ENCODE assay signal across 20 cellular contexts in genomic region chr13:51282322-51282721, GRCh38. TPM values are rescaled to one million over a fixed set of nuclear protein-coding genes. Genes with fewer than 3 reads are reported as not detected.
"Had no signal": no experiment of that assay in that cellular context is flagged by ENCODE, and none has a peak within 500 bp of the region (broad histone marks: within the 10 kb centered on the region; RNA-seq: fewer than 3 reads in every experiment).

No MANE protein-coding gene starts in this region.

- H3K27ac ChIP-seq: coronary artery, esophagus squamous epithelium, ovary, suprapubic skin had no signal

- H3K4me3 ChIP-seq: coronary artery, esophagus squamous epithelium, ovary, suprapubic skin had no signal

- H3K27me3 ChIP-seq: esophagus squamous epithelium, ovary, suprapubic skin had no signal

- H3K9me3 ChIP-seq: esophagus squamous epithelium, ovary, suprapubic skin had no signal

- H3K4me1 ChIP-seq: esophagus squamous epithelium, suprapubic skin had no signal

- DNase-seq: activated CD4-positive, CD25-positive, alpha-beta regulatory T cell treated with anti-CD3 and anti-CD28 coated beads, Interleukin-2, amount 50 U/mL, for 72 hours; activated naive CD8-positive, alpha-beta T cell treated with anti-CD3 and anti-CD28 coated beads for 36 hours; amygdala; effector CD4-positive, alpha-beta T cell; esophagus squamous epithelium; glutamatergic neuron; immature natural killer cell; naive B cell; ovary; stimulated activated CD4-positive, alpha-beta T cell treated with anti-CD3 and anti-CD28 coated beads, Interleukin-2, amount 100 ng/mL, for 48 hours; stimulated activated naive B cell treated with anti-CD40 and anti-IgM and Interleukin-4, amounts not matched to agents 10 μg/mL and 1 μg/mL and 100 μg/mL, for 72 hours; T-helper 9 cell had no signal

- H3K36me3 ChIP-seq: ovary, suprapubic skin had no signal

- ATAC-seq: stimulated activated naive B cell treated with anti-CD40 and anti-IgM and Interleukin-4, amounts not matched to agents 10 μg/mL and 1 μg/mL and 100 μg/mL, for 72 hours had no signal

RNA-seq across cellular contexts. Expression of gene SERPINE3, which starts 57.2 kb away (rescaled TPM):
- total RNA-seq: activated CD8-positive, alpha-beta memory T cell treated with anti-CD3 and anti-CD28 coated beads for 36 hours; activated naive CD8-positive, alpha-beta T cell treated with anti-CD3 and anti-CD28 coated beads for 36 hours; activated T-helper 1 cell treated with anti-CD3 and anti-CD28 coated beads, Interleukin-12 subunit alpha, Interleukin-12 subunit beta, Interleukin-2, Interleukin-4 antibody, amounts not matched to agents 30 ng/mL and 10 ng/mL and 1 ng/mL, durations not matched to agents 14 hours and 24 hours and 36 hours; endothelial cell of umbilical vein; esophagus squamous epithelium; fibroblast of villous mesenchyme; lung microvascular endothelial cell; skeletal muscle tissue; suprapubic skin had no signal
